17 cellular contexts compared by ENCODE assay signal in genomic region chr10:81600185-81600584, GRCh38.
DNase-seq lines count a peak whose midpoint lies in the region; ATAC-seq, FAIRE-seq and TF ChIP-seq lines count a peak whose summit lies in the region.
"Had no signal": no experiment of that assay in that cellular context is flagged by ENCODE, and none has a peak within 500 bp of the region (broad histone marks: within the 10 kb centered on the region; RNA-seq: fewer than 3 reads in every experiment).

No MANE protein-coding gene starts in this region.

- H3K36me3 ChIP-seq in RWPE2 (ENCODE audit: low read depth) (no peaks in the 10 kb centered on the region), skeletal muscle satellite cell (ENCODE audit: insufficient read depth, low read length) (no peaks in the 10 kb centered on the region)
- H3K36me3 ChIP-seq in CD4-positive, alpha-beta memory T cell (ENCODE audit: insufficient read depth, low read length) = no peaks in the 10 kb centered on the region
- H3K36me3 ChIP-seq: stomach had no signal

- H3K4me2 ChIP-seq in skeletal muscle satellite cell (ENCODE audit: low read length) = no peak overlapping the region

- no peaks in the 10 kb centered on the region for H3K27me3 ChIP-seq in RWPE2 (ENCODE audit: insufficient read depth, poor library complexity, severe bottlenecking)
- no peaks in the 10 kb centered on the region for H3K27me3 ChIP-seq in skeletal muscle satellite cell (ENCODE audit: control insufficient read depth, insufficient read depth, low read length)
- no peaks in the 10 kb centered on the region for H3K27me3 ChIP-seq in CD4-positive, alpha-beta memory T cell (ENCODE audit: insufficient read depth, low read length)
- H3K27me3 ChIP-seq: stomach had no signal

- CTCF ChIA-PET in CD4-positive, alpha-beta memory T cell (lab: Charles Lee; ENCODE audit: partially characterized antibody) = no interaction called here

- no peaks in the 10 kb centered on the region for H3K4me1 Mint-ChIP-seq in CD4-positive, alpha-beta memory T cell
- H3K4me1 Mint-ChIP-seq: CD14-positive monocyte had no signal

- H3K4me3 Mint-ChIP-seq in CD4-positive, alpha-beta memory T cell = no peak overlapping the region
- H3K4me3 Mint-ChIP-seq: CD14-positive monocyte had no signal

- no peak overlapping the region for H3K27ac Mint-ChIP-seq in CD4-positive, alpha-beta memory T cell
- H3K27ac Mint-ChIP-seq: CD14-positive monocyte had no signal

- peak overlapping the region; percentile 57 for H3K27ac ChIP-seq in RWPE2 (ENCODE audit: poor library complexity, severe bottlenecking)
- H3K27ac ChIP-seq in CD4-positive, alpha-beta memory T cell (ENCODE audit: low read depth, low read length) = no peak overlapping the region
- H3K27ac ChIP-seq: parathyroid adenoma, stomach, VCaP had no signal

- peaks cover 0 to 12% (median 3%) of the 10 kb centered on the region in 8 donors for H3K9me3 Mint-ChIP-seq in CD4-positive, alpha-beta memory T cell

- peak; percentile 70 for FAIRE-seq in H54 (lab: Jason Lieb, UNC)
- FAIRE-seq: GM12892 had no signal

- DNase-seq in H54 (ENCODE audit: insufficient read length, low spot score) (peak; percentile 3), RWPE2 (ENCODE audit: low spot score) (no peak), fibroblast of the conjunctiva (ENCODE audit: low read depth) (peak; percentile 9), COLO668 (lab: John Stamatoyannopoulos, UW; ENCODE audit: unreplicated experiment) (no peak), Kasumi-1 (lab: John Stamatoyannopoulos, UW) (no peak), erythroblast (lab: John Stamatoyannopoulos, UW) (no peak)
- no peak for DNase-seq in CD4-positive, alpha-beta memory T cell
- DNase-seq: activated gamma-delta T cell treated with Interleukin-2 at 50 U/mL for 16 hours, islet precursor cell, NCI-H1417, NCI-H446, stomach had no signal

- intact Hi-C loops in CD4-positive, alpha-beta memory T cell (cut with micrococcal nuclease) = no loop called here

- H3K4me1 ChIP-seq in RWPE2 (ENCODE audit: insufficient read depth, poor library complexity, severe bottlenecking) (peaks cover 6% of the 10 kb centered on the region), skeletal muscle satellite cell (ENCODE audit: control insufficient read depth, insufficient read depth, low read length) (peaks cover 12% of the 10 kb centered on the region)
- no peaks in the 10 kb centered on the region for H3K4me1 ChIP-seq in CD4-positive, alpha-beta memory T cell (ENCODE audit: insufficient read depth, low read length)
- H3K4me1 ChIP-seq: parathyroid adenoma, stomach had no signal

- ATAC-seq in RWPE2 (ENCODE audit: low read depth) = peak; percentile 96

- POLR2A ChIA-PET in CD4-positive, alpha-beta memory T cell (lab: Charles Lee; ENCODE audit: partially characterized antibody) = no interaction called here

- no peak for TF ChIP-seq CTCF in RWPE2 (IDR thresholded peaks at IDR 0.05; ENCODE audit: poor library complexity, severe bottlenecking)

- no peak overlapping the region for H3K4me3 ChIP-seq in RWPE2 (ENCODE audit: severe bottlenecking)
- no peak overlapping the region for H3K4me3 ChIP-seq in skeletal muscle satellite cell (ENCODE audit: low read length)
- no peak overlapping the region for H3K4me3 ChIP-seq in CD4-positive, alpha-beta memory T cell (ENCODE audit: low read length in 2 of 2)
- H3K4me3 ChIP-seq: stomach had no signal

- peak overlapping the region; percentile 36 for H3K9ac ChIP-seq in skeletal muscle satellite cell (ENCODE audit: low read depth, low read length)
- H3K9ac ChIP-seq: parathyroid adenoma had no signal

- no peaks in the 10 kb centered on the region for H3K27me3 Mint-ChIP-seq in CD4-positive, alpha-beta memory T cell

- no peaks in the 10 kb centered on the region for H3K9me3 ChIP-seq in RWPE2 (ENCODE audit: severe bottlenecking)
- no peaks in the 10 kb centered on the region for H3K9me3 ChIP-seq in skeletal muscle satellite cell (replicated peaks; ENCODE audit: low read length)
- H3K9me3 ChIP-seq in CD4-positive, alpha-beta memory T cell (ENCODE audit: control insufficient read depth in 1 of 2, low read length in 2 of 2) = no peaks in the 10 kb centered on the region
- H3K9me3 ChIP-seq: stomach had no signal

- no peaks in the 10 kb centered on the region for H3K36me3 Mint-ChIP-seq in CD4-positive, alpha-beta memory T cell
- H3K36me3 Mint-ChIP-seq: CD14-positive monocyte had no signal

- TF ChIP-seq POLR2A in H54 (IDR thresholded peaks at IDR 0.05; ENCODE audit: low read depth, low read length) (no peak), erythroblast (IDR thresholded peaks at IDR 0.05; ENCODE audit: low read length) (no peak)

Comparison
In these comparisons a context has a peak if more than half of its experiments do, and no peak if none do; other contexts are left out.
1. DNase-seq: peak in H54 (single experiment) and fibroblast of the conjunctiva (single experiment); none in RWPE2 (single experiment), COLO668 (single experiment), Kasumi-1 (0 of 2), erythroblast (0 of 2) and CD4-positive, alpha-beta memory T cell (0 of 5).